1 cellular context compared by ENCODE assay signal in genomic region chr16:2166263-2167080, GRCh38.
TF ChIP-seq lines count a peak whose summit lies in the region.

No MANE protein-coding gene starts in this region.

TF ChIP-seq in HCT116, 20 proteins besides CTCF, POLR2A, EP300 and RAD21:
- TF ChIP-seq ELF1 (IDR thresholded peaks at IDR 0.05; ENCODE audit: borderline replicate concordance, low read depth) (no peak), EZH2phosphoT487 (IDR thresholded peaks at IDR 0.05; ENCODE audit: borderline replicate concordance) (no peak), CEBPB (IDR thresholded peaks at IDR 0.05; ENCODE audit: low read depth) (no peak), POLR2AphosphoS5 (IDR thresholded peaks at IDR 0.05; ENCODE audit: low read depth, low read length) (no peak), ATF3 (IDR thresholded peaks at IDR 0.05) (no peak), EGR1 (IDR thresholded peaks at IDR 0.05; ENCODE audit: low read depth) (no peak), SP1 (IDR thresholded peaks at IDR 0.05; ENCODE audit: low read depth) (no peak), SRF (IDR thresholded peaks at IDR 0.05; ENCODE audit: low read depth) (no peak), ZNF274 (IDR thresholded peaks at IDR 0.05; ENCODE audit: low read depth, low read length) (no peak), YY1 (IDR thresholded peaks at IDR 0.05; ENCODE audit: extremely low read depth, insufficient replicate concordance, low read depth, low read length) (no peak), CBX3 (IDR thresholded peaks at IDR 0.05; ENCODE audit: low read depth) (no peak), EZH2 (IDR thresholded peaks at IDR 0.05) (no peak)
TF ChIP-seq in HCT116: peak in this region for 0.
